In the genomic region with DNA sequence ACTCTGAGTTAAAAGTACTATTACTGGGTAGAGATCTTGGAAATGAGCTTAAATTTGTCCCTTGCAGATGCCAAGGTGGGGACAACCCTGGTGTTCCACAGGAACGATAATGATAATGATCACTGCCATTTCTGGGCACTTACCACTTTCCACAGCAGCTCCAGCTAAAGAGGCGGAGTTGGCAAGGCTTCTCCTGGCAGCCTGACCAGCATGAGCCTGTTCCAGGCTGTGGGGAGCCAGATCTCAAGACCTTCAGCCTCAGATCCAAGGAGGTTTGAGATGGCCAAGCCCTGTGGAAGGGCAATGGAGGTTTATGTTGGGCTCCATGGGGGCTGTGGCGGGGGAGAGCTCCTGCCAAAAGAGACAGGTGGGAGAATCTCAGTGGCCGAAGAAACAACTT, we compare ENCODE assay signal across 24 cellular contexts.
"Had no signal": no experiment of that assay in that cellular context is flagged by ENCODE, and none has a peak within 500 bp of the region (broad histone marks: within the 10 kb centered on the region; RNA-seq: fewer than 3 reads in every experiment).

No MANE protein-coding gene starts in this region.

- H3K36me3 ChIP-seq: esophagus muscularis mucosa, gastroesophageal sphincter, heart left ventricle, lower lobe of right lung, ovary, prostate gland, right atrium auricular region, tibial artery had no signal

- H3K9me3 ChIP-seq: esophagus muscularis mucosa, gastroesophageal sphincter, heart left ventricle, lower lobe of right lung, ovary, prostate gland, right atrium auricular region, testis, tibial artery had no signal

- H3K4me3 ChIP-seq: coronary artery, esophagus muscularis mucosa, gastroesophageal sphincter, heart left ventricle, lower lobe of right lung, ovary, prostate gland, right atrium auricular region, testis, tibial artery had no signal

- ATAC-seq: foreskin keratinocyte; gastroesophageal sphincter; left cardiac atrium; left ventricle myocardium superior; lower lobe of right lung; naive thymus-derived CD8-positive, alpha-beta T cell; sciatic nerve; stimulated activated effector memory CD8-positive, alpha-beta T cell treated with anti-CD3 and anti-CD28 coated beads, Interleukin-12 subunit alpha, Interleukin-12 subunit beta, amount 100 ng/mL, for 72 hours; stimulated activated naive CD8-positive, alpha-beta T cell treated with anti-CD3 and anti-CD28 coated beads, Interleukin-15, Interleukin-2, amounts not matched to agents 100 U/mL and 50 U/mL, for 24 hours had no signal

- H3K27ac ChIP-seq: coronary artery, esophagus muscularis mucosa, foreskin keratinocyte, gastroesophageal sphincter, heart left ventricle, lower lobe of right lung, ovary, prostate gland, right atrium auricular region, testis, tibial artery had no signal

- DNase-seq: dermis blood vessel endothelial cell; effector memory CD4-positive, alpha-beta T cell; foreskin keratinocyte; heart left ventricle; hippocampal formation; left cardiac atrium; left ventricle myocardium superior; lower lobe of right lung; naive thymus-derived CD8-positive, alpha-beta T cell; nephron progenitor cell; nucleus accumbens; ovary; stimulated activated CD4-positive, alpha-beta T cell treated with anti-CD3 and anti-CD28 coated beads, Interleukin-2, amount 100 ng/mL, for 24 hours; stimulated activated CD4-positive, alpha-beta T cell treated with anti-CD3 and anti-CD28 coated beads, Interleukin-4, amount 100 ng/mL, for 24 hours; stimulated activated naive CD8-positive, alpha-beta T cell treated with anti-CD3 and anti-CD28 coated beads, Interleukin-15, Interleukin-2, amounts not matched to agents 100 U/mL and 50 U/mL, for 24 hours; testis; tibial artery had no signal

- H3K27me3 ChIP-seq: foreskin keratinocyte, heart left ventricle, ovary, right atrium auricular region, testis had no signal

- H3K4me1 ChIP-seq: esophagus muscularis mucosa, foreskin keratinocyte, gastroesophageal sphincter, heart left ventricle, lower lobe of right lung, prostate gland, right atrium auricular region, testis, tibial artery had no signal
